12 cellular contexts compared by ENCODE assay signal in the genomic region with DNA sequence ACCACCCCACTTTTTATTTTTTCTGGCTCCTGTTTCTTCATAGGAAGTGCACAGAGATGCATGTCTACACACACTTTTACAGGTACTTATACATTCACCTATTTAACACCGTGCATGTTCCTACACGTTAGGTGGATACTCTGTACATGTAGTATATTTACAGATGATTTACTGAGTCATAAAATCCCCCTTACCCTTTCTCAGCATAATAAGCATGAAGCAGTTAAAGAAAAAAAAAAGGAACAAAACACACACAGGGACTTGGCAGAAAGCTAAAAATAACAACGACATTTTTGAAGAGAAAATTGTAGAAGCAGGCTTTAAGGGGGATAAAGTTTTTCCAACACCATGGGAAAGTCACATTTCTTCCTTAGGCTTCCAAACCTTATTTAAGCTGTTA.
"Had no signal": no experiment of that assay in that cellular context is flagged by ENCODE, and none has a peak within 500 bp of the region (broad histone marks: within the 10 kb centered on the region; RNA-seq: fewer than 3 reads in every experiment).

No MANE protein-coding gene starts in this region.

- DNase-seq: activated CD4-positive, alpha-beta T cell treated with anti-CD3 and anti-CD28 coated beads for 48 hours; activated CD8-positive, alpha-beta T cell treated with anti-CD3 and anti-CD28 coated beads for 36 hours; activated effector memory CD4-positive, alpha-beta T cell treated with anti-CD3 and anti-CD28 coated beads, Interleukin-2, amount 50 U/mL, for 16 hours; activated T-cell treated with anti-CD3 and anti-CD28 coated beads, Interleukin-2, amount 50 U/mL, for 48 hours; foreskin melanocyte; lower lobe of right lung; midbrain; pancreas; stimulated activated CD4-positive, alpha-beta T cell treated with anti-CD3 and anti-CD28 coated beads, Interleukin-12 subunit alpha, Interleukin-12 subunit beta, amount 100 ng/mL, for 4 hours; stimulated activated CD4-positive, alpha-beta T cell treated with anti-CD3 and anti-CD28 coated beads, Interleukin-2, amount 100 ng/mL, for 24 hours; T-helper 2 cell had no signal

- H3K27ac ChIP-seq: lower lobe of right lung, pancreas, thoracic aorta had no signal
